In the genomic region with DNA sequence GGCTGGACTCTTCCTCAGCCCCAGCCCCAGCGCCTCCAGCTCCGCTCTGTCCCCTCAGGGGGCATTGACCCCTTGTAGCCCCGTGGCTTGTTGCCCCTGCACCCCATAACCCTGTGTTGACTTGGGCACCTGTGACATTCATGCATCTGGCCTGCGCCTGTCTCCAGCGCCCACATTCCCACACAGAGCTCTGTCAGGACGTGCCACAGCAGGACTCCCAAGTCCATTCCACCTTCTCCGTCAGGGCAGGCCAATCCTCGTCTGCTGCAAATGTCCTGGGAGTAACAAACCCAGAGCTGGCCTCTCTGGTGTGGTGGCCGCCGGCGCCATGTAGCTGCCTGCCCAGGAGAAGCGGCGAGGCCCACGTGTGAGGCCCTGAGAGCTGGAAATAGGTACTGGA, we compare ENCODE assay signal across 18 cellular contexts.
A peak's percentile ranks its signal among the peaks of the same experiment; 100 is the strongest.
DNase-seq lines count a peak whose midpoint lies in the region; ATAC-seq and TF ChIP-seq lines count a peak whose summit lies in the region.
"Had no signal": no experiment of that assay in that cellular context is flagged by ENCODE, and none has a peak within 500 bp of the region (broad histone marks: within the 10 kb centered on the region; RNA-seq: fewer than 3 reads in every experiment).

No MANE protein-coding gene starts in this region.

- H3K23ac ChIP-seq in neuronal stem cell (ENCODE audit: low read depth, low read length, poor library complexity) = no peak overlapping the region

- intact Hi-C loops in upper lobe of right lung (cut with DNase I) = no loop called here

- no CpG with 5 or more reads among the region's 14 CpGs for WGBS in neuronal stem cell (ENCODE audit: extremely low coverage in 2 of 2, insufficient read length in 2 of 2, insufficient replicate concordance in 1 of 2), 2 donors

- peak overlapping the region; percentile 25 for H2BK12ac ChIP-seq in neuronal stem cell (ENCODE audit: low read length)

- no peak overlapping the region for H4K8ac ChIP-seq in neuronal stem cell (ENCODE audit: low read depth, low read length)

- no peaks in the 10 kb centered on the region for H3K27me3 ChIP-seq in Peyer's patch
- H3K27me3 ChIP-seq in neuronal stem cell (ENCODE audit: control insufficient read depth in 3 of 3, insufficient read depth in 3 of 3, low read depth in 1 of 3, low read length in 3 of 3) = peaks cover 0 to 2% (median 0%) of the 10 kb centered on the region in 3 experiments
- H3K27me3 ChIP-seq in upper lobe of right lung = no peaks in the 10 kb centered on the region

- H3K4me3 ChIP-seq in Peyer's patch = no peak overlapping the region
- H3K4me3 ChIP-seq in epithelial cell of proximal tubule (ENCODE audit: low read depth, low read length) = peak overlapping the region; percentile 7
- no peak overlapping the region for H3K4me3 ChIP-seq in neuronal stem cell (ENCODE audit: low read length in 2 of 2)
- no peak overlapping the region for H3K4me3 ChIP-seq in upper lobe of right lung

- H3K4me1 Mint-ChIP-seq in activated T-cell treated with anti-CD3 and anti-CD28 coated beads, Interleukin-2, amount 50 U/mL, for 24 hours (ENCODE audit: low read depth) = peaks cover 36% of the 10 kb centered on the region
- peaks cover 34% of the 10 kb centered on the region for H3K4me1 Mint-ChIP-seq in activated T-cell treated with anti-CD3 and anti-CD28 coated beads, Interleukin-2, amount 50 U/mL, for 72 hours (ENCODE audit: low read depth)

- peaks cover 5% of the 10 kb centered on the region for H3K79me1 ChIP-seq in neuronal stem cell (ENCODE audit: low read depth, low read length)

- peak overlapping the region; percentile 60 for H3K18ac ChIP-seq in neuronal stem cell (ENCODE audit: low read length)

- H3K27ac Mint-ChIP-seq in activated T-cell treated with anti-CD3 and anti-CD28 coated beads, Interleukin-2, amount 50 U/mL, for 24 hours = peak overlapping the region; percentile 61
- no peak overlapping the region for H3K27ac Mint-ChIP-seq in activated T-cell treated with anti-CD3 and anti-CD28 coated beads, Interleukin-2, amount 50 U/mL, for 72 hours
- H3K27ac Mint-ChIP-seq: activated CD8-positive, alpha-beta memory T cell treated with anti-CD3 and anti-CD28 coated beads, Interleukin-2, amount 10 ng/mL, durations not matched to agents 7 days and 5 days; activated T-helper 2 cell treated with anti-CD3 and anti-CD28 coated beads, Interferon-gamma antibody, Interleukin-2, Interleukin-4, amounts not matched to agents 10 μg/mL and 5 μg/mL and 100 μg/mL, durations not matched to agents 14 hours and 24 hours and 36 hours; B cell had no signal

- H2BK120ac ChIP-seq in neuronal stem cell (ENCODE audit: low read depth, low read length) = no peak overlapping the region

- no peak overlapping the region for H2AFZ ChIP-seq in neuronal stem cell (ENCODE audit: low read length)

- TF ChIP-seq CTCF in Peyer's patch (IDR thresholded peaks at IDR 0.05) (no peak), epithelial cell of proximal tubule (conservative IDR thresholded peaks at IDR 0.05; ENCODE audit: low read depth, low read length) (no peak), upper lobe of right lung (IDR thresholded peaks at IDR 0.05) (no peak)

- DNase-seq in activated T-cell treated with anti-CD3 and anti-CD28 coated beads, Interleukin-2, amount 50 U/mL, for 24 hours = no peak
- DNase-seq in activated T-cell treated with anti-CD3 and anti-CD28 coated beads, Interleukin-2, amount 50 U/mL, for 72 hours = no peak
- DNase-seq in Peyer's patch (no peak), epithelial cell of proximal tubule (ENCODE audit: low read depth) (no peak), neuronal stem cell (ENCODE audit: low spot score) (no peak), upper lobe of right lung (no peak), NCI-H345 treated with DMSO at 0.1 percent for 48 hours (lab: John Stamatoyannopoulos, UW; ENCODE audit: unreplicated experiment) (no peak)
- DNase-seq: activated CD4-positive, CD25-positive, alpha-beta regulatory T cell treated with anti-CD3 and anti-CD28 coated beads, Interleukin-2, amount 50 U/mL, for 72 hours; activated CD8-positive, alpha-beta memory T cell treated with anti-CD3 and anti-CD28 coated beads, Interleukin-2, amount 10 ng/mL, durations not matched to agents 7 days and 5 days; Calu3; central memory CD4-positive, alpha-beta T cell; NCI-H1092 treated with DMSO at 0.1 percent for 48 hours; NCI-H526; stimulated activated CD8-positive, alpha-beta memory T cell treated with anti-CD3 and anti-CD28 coated beads, Interleukin-4, amount 100 ng/mL, for 48 hours; T1000 had no signal

- H3K4me1 ChIP-seq in Peyer's patch (peaks cover 0 to 55% (median 4%) of the 10 kb centered on the region in 4 donors), neuronal stem cell (ENCODE audit: control insufficient read depth in 2 of 2, insufficient read depth in 1 of 2, low read depth in 1 of 2, low read length in 2 of 2) (peaks cover 14 to 29% of the 10 kb centered on the region in 2 donors), upper lobe of right lung (peaks cover 6% of the 10 kb centered on the region)

- H4K91ac ChIP-seq in neuronal stem cell (ENCODE audit: low read depth, low read length, poor library complexity) = no peak overlapping the region

- H3K4me2 ChIP-seq in neuronal stem cell (ENCODE audit: insufficient read depth, low read length, poor library complexity, severe bottlenecking) = no peak overlapping the region

- no peak overlapping the region for H3K9ac ChIP-seq in neuronal stem cell (ENCODE audit: low read depth, low read length, poor library complexity)

- H3K27me3 Mint-ChIP-seq in activated T-cell treated with anti-CD3 and anti-CD28 coated beads, Interleukin-2, amount 50 U/mL, for 24 hours = no peaks in the 10 kb centered on the region
- no peaks in the 10 kb centered on the region for H3K27me3 Mint-ChIP-seq in activated T-cell treated with anti-CD3 and anti-CD28 coated beads, Interleukin-2, amount 50 U/mL, for 72 hours (ENCODE audit: low read depth)
- H3K27me3 Mint-ChIP-seq: activated CD8-positive, alpha-beta memory T cell treated with anti-CD3 and anti-CD28 coated beads, Interleukin-2, amount 10 ng/mL, durations not matched to agents 7 days and 5 days; B cell had no signal

- H3K9me3 ChIP-seq in Peyer's patch (no peaks in the 10 kb centered on the region), neuronal stem cell (replicated peaks in 1 of 2; ENCODE audit: control insufficient read depth in 2 of 2, insufficient read depth in 1 of 2, low read depth in 1 of 2, low read length in 2 of 2) (peaks cover 0 to 2% of the 10 kb centered on the region in 2 donors), upper lobe of right lung (no peaks in the 10 kb centered on the region)

- no peaks in the 10 kb centered on the region for H3K9me3 Mint-ChIP-seq in activated T-cell treated with anti-CD3 and anti-CD28 coated beads, Interleukin-2, amount 50 U/mL, for 24 hours
- no peaks in the 10 kb centered on the region for H3K9me3 Mint-ChIP-seq in activated T-cell treated with anti-CD3 and anti-CD28 coated beads, Interleukin-2, amount 50 U/mL, for 72 hours
- H3K9me3 Mint-ChIP-seq: activated T-helper 2 cell treated with anti-CD3 and anti-CD28 coated beads, Interferon-gamma antibody, Interleukin-2, Interleukin-4, amounts not matched to agents 10 μg/mL and 5 μg/mL and 100 μg/mL, durations not matched to agents 14 hours and 24 hours and 36 hours had no signal

- H2AK5ac ChIP-seq in neuronal stem cell (ENCODE audit: low read depth, low read length) = peak overlapping the region; percentile 77

- peaks cover 58% of the 10 kb centered on the region for H3K36me3 Mint-ChIP-seq in activated T-cell treated with anti-CD3 and anti-CD28 coated beads, Interleukin-2, amount 50 U/mL, for 24 hours (ENCODE audit: low read depth)
- no peaks in the 10 kb centered on the region for H3K36me3 Mint-ChIP-seq in activated T-cell treated with anti-CD3 and anti-CD28 coated beads, Interleukin-2, amount 50 U/mL, for 72 hours (ENCODE audit: insufficient read depth in 2 of 2)

- no peak for TF ChIP-seq POLR2A in Peyer's patch (IDR thresholded peaks at IDR 0.05)

- H3K27ac ChIP-seq in Peyer's patch = peak overlapping the region in 3 of 4 donors; percentile 25 to 69 (median 29)
- no peak overlapping the region for H3K27ac ChIP-seq in neuronal stem cell (replicated peaks; ENCODE audit: low read length)
- no peak overlapping the region for H3K27ac ChIP-seq in upper lobe of right lung

- H3K36me3 ChIP-seq in Peyer's patch (peaks cover 0 to 26% (median 0%) of the 10 kb centered on the region in 3 donors), neuronal stem cell (replicated peaks in 1 of 2; ENCODE audit: control insufficient read depth in 2 of 2, insufficient read depth in 2 of 2, low read length in 2 of 2) (peaks cover 0 to 11% of the 10 kb centered on the region in 2 donors), upper lobe of right lung (no peaks in the 10 kb centered on the region)

- ATAC-seq in activated T-cell treated with anti-CD3 and anti-CD28 coated beads, Interleukin-2, amount 50 U/mL, for 72 hours (replicated peaks in 1 of 2) = no peak
- ATAC-seq in upper lobe of right lung (no peak), GM18867 (IDR thresholded peaks at IDR 0.05; ENCODE audit: unreplicated experiment) (no peak)
- ATAC-seq: activated CD8-positive, alpha-beta memory T cell treated with anti-CD3 and anti-CD28 coated beads, Interleukin-2, amount 10 ng/mL, durations not matched to agents 7 days and 5 days had no signal

- peak overlapping the region; percentile 78 for H3K4ac ChIP-seq in neuronal stem cell (ENCODE audit: low read length)

- H3K14ac ChIP-seq in neuronal stem cell (ENCODE audit: low read length) = no peak overlapping the region

- H3K4me3 Mint-ChIP-seq in activated T-cell treated with anti-CD3 and anti-CD28 coated beads, Interleukin-2, amount 50 U/mL, for 24 hours = no peak overlapping the region
- H3K4me3 Mint-ChIP-seq in activated T-cell treated with anti-CD3 and anti-CD28 coated beads, Interleukin-2, amount 50 U/mL, for 72 hours = no peak overlapping the region
- H3K4me3 Mint-ChIP-seq: activated CD8-positive, alpha-beta memory T cell treated with anti-CD3 and anti-CD28 coated beads, Interleukin-2, amount 10 ng/mL, durations not matched to agents 7 days and 5 days; B cell had no signal

- peak overlapping the region; percentile 78 for H2BK5ac ChIP-seq in neuronal stem cell (ENCODE audit: low read length)

- no peak overlapping the region for H2BK15ac ChIP-seq in neuronal stem cell (ENCODE audit: low read length)

Comparison
In these comparisons a context has a peak if more than half of its experiments do, and no peak if none do; other contexts are left out.
1. H3K27ac ChIP-seq: peak in Peyer's patch (3 of 4); none in neuronal stem cell (single experiment) and upper lobe of right lung (single experiment).